ENCODE assay signal across 13 cellular contexts in the genomic region with DNA sequence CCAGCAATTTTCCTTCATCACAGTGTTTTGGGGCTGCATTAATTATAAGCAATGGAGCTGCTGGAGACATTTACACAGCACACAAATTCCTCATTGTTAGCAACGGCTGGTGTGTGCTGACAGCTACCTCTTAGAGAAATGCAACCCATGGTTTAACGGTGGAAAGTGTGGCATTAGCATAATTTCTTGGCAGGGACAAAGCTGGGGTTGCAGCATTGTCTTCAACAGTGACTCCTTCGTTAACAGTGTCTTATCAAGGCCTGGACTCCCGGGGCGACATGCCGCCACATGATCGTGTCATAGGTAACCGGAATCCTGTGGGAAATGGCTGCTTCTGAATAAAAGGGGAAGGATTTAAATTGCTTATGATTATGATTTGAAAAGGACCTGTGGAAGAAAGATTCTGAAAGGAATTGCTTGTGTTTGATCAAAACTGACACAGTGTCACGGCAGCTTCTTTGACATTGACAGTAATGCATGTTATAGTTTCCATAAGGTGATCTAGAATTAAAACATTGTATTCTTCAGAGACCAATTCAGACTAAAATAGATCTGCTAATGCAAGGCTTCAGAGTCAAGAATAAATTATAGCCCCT.
DNase-seq lines count a peak whose midpoint lies in the region; ATAC-seq and TF ChIP-seq lines count a peak whose summit lies in the region.
"Had no signal": no experiment of that assay in that cellular context is flagged by ENCODE, and none has a peak within 500 bp of the region (broad histone marks: within the 10 kb centered on the region; RNA-seq: fewer than 3 reads in every experiment).

No MANE protein-coding gene starts in this region.

- TF ChIP-seq EP300 in suprapubic skin (IDR thresholded peaks at IDR 0.05): no peak

- H3K4me1 ChIP-seq in breast epithelium: no peaks in the 10 kb centered on the region
- peaks cover 14% of the 10 kb centered on the region for H3K4me1 ChIP-seq in cardiac muscle cell (ENCODE audit: low read depth)
- peaks cover 28% of the 10 kb centered on the region for H3K4me1 ChIP-seq in suprapubic skin

- no peaks in the 10 kb centered on the region for H3K36me3 ChIP-seq in breast epithelium
- no peaks in the 10 kb centered on the region for H3K36me3 ChIP-seq in cardiac muscle cell
- no peaks in the 10 kb centered on the region for H3K36me3 ChIP-seq in suprapubic skin

- H3K36me3 Mint-ChIP-seq in MCF 10A (ENCODE audit: insufficient read depth, unreplicated experiment): no peaks in the 10 kb centered on the region
- H3K36me3 Mint-ChIP-seq: immature natural killer cell had no signal

- BruUV-seq in MCF 10A (replicated peaks; lab: Mats Ljungman, UMichigan): no TSS peak

- WGBS in suprapubic skin: 43% methylated on average over 9 of the region's 9 CpGs

- no peak overlapping the region for H3K4me3 Mint-ChIP-seq in MCF 10A (ENCODE audit: unreplicated experiment)
- no peak overlapping the region for H3K4me3 Mint-ChIP-seq in stimulated activated naive CD8-positive, alpha-beta T cell treated with anti-CD3 and anti-CD28 coated beads, Interleukin-15, amount 100 ng/mL, for 72 hours
- H3K4me3 Mint-ChIP-seq: immature natural killer cell had no signal

- H3K27ac ChIP-seq in breast epithelium (no peak overlapping the region), cardiac muscle cell (peak overlapping the region; percentile 91), suprapubic skin (no peak overlapping the region)

- in situ Hi-C loops in SK-MEL-5 (cut with HindIII; ENCODE audit: low pct_unique_long_range_greater_than_20kb, low sequenced_read_pairs): no loop called here

- H3K9me3 Mint-ChIP-seq in MCF 10A (ENCODE audit: unreplicated experiment): no peaks in the 10 kb centered on the region
- no peaks in the 10 kb centered on the region for H3K9me3 Mint-ChIP-seq in stimulated activated naive CD8-positive, alpha-beta T cell treated with anti-CD3 and anti-CD28 coated beads, Interleukin-15, amount 100 ng/mL, for 72 hours

- CTCF ChIA-PET in MCF 10A (lab: Yijun Ruan, JAX): no interaction called here

- peaks cover 27% of the 10 kb centered on the region for H3K4me1 Mint-ChIP-seq in MCF 10A (ENCODE audit: insufficient read depth, unreplicated experiment)
- H3K4me1 Mint-ChIP-seq in stimulated activated naive CD8-positive, alpha-beta T cell treated with anti-CD3 and anti-CD28 coated beads, Interleukin-15, amount 100 ng/mL, for 72 hours: no peaks in the 10 kb centered on the region

- DNase-seq in MCF 10A (ENCODE audit: unreplicated experiment) (peak; percentile 64), breast epithelium (ENCODE audit: low spot score in 2 of 2) (no peak), SK-MEL-5 (ENCODE audit: low read depth, low spot score) (peak; percentile 7), cardiac muscle cell (ENCODE audit: low read depth in 1 of 2, low spot score in 1 of 2) (peak; percentile 64 to 90), sciatic nerve (ENCODE audit: low spot score) (no peak), suprapubic skin (ENCODE audit: low spot score in 2 of 2) (no peak)
- DNase-seq in stimulated activated naive CD8-positive, alpha-beta T cell treated with anti-CD3 and anti-CD28 coated beads, Interleukin-15, amount 100 ng/mL, for 72 hours: no peak
- DNase-seq: activated gamma-delta T cell; effector CD8-positive, alpha-beta T cell; immature natural killer cell; Kasumi-1 had no signal

- H3K27ac Mint-ChIP-seq in MCF 10A (ENCODE audit: low read depth, unreplicated experiment): peak overlapping the region; percentile 59
- H3K27ac Mint-ChIP-seq in stimulated activated naive CD8-positive, alpha-beta T cell treated with anti-CD3 and anti-CD28 coated beads, Interleukin-15, amount 100 ng/mL, for 72 hours: no peak overlapping the region
- H3K27ac Mint-ChIP-seq: immature natural killer cell had no signal

- TF ChIP-seq CTCF in MCF 10A (IDR thresholded peaks at IDR 0.05; ENCODE audit: unreplicated experiment): no peak
- no peak for TF ChIP-seq CTCF in breast epithelium (IDR thresholded peaks at IDR 0.05)
- TF ChIP-seq CTCF in cardiac muscle cell (IDR thresholded peaks at IDR 0.05; ENCODE audit: low read depth, low read length): no peak
- TF ChIP-seq CTCF in suprapubic skin (IDR thresholded peaks at IDR 0.05): no peak

- H3K4me3 ChIP-seq in breast epithelium (no peak overlapping the region), cardiac muscle cell (no peak overlapping the region), suprapubic skin (no peak overlapping the region)

- intact Hi-C loops in MCF 10A (cut with micrococcal nuclease): no loop called here
- intact Hi-C loops in breast epithelium (cut with DNase I; ENCODE audit: low total_unique reads): no loop called here
- intact Hi-C loops in sciatic nerve (cut with DNase I): loop anchor here (5.0 kb wide), 1 partner anchor 1428 kb away; no protein-coding TSS in a partner anchor

- H3K27me3 ChIP-seq in breast epithelium: no peaks in the 10 kb centered on the region
- H3K27me3 ChIP-seq in cardiac muscle cell: no peaks in the 10 kb centered on the region
- H3K27me3 ChIP-seq in suprapubic skin: no peaks in the 10 kb centered on the region

- POLR2A ChIA-PET in MCF 10A (lab: Yijun Ruan, JAX): interaction anchor here (0.8 kb wide), 1 partner anchor 12 kb away, joined by 3 read pairs; no protein-coding TSS in a partner anchor

- no peaks in the 10 kb centered on the region for H3K27me3 Mint-ChIP-seq in MCF 10A (ENCODE audit: insufficient read depth, unreplicated experiment)
- H3K27me3 Mint-ChIP-seq in stimulated activated naive CD8-positive, alpha-beta T cell treated with anti-CD3 and anti-CD28 coated beads, Interleukin-15, amount 100 ng/mL, for 72 hours: no peaks in the 10 kb centered on the region

- H3K9me3 ChIP-seq in breast epithelium (no peaks in the 10 kb centered on the region), cardiac muscle cell (ENCODE audit: low read depth) (no peaks in the 10 kb centered on the region), suprapubic skin (no peaks in the 10 kb centered on the region)

- TF ChIP-seq POLR2A in breast epithelium (IDR thresholded peaks at IDR 0.05) (no peak), suprapubic skin (IDR thresholded peaks at IDR 0.05) (no peak)

- ATAC-seq in sciatic nerve (peak; percentile 15), HG03457 (IDR thresholded peaks at IDR 0.05; ENCODE audit: unreplicated experiment) (no peak)
- ATAC-seq in stimulated activated naive CD8-positive, alpha-beta T cell treated with anti-CD3 and anti-CD28 coated beads, Interleukin-15, amount 100 ng/mL, for 72 hours: no peak
- ATAC-seq: Panc1 had no signal

Comparison
In these comparisons a context has a peak if more than half of its experiments do, and no peak if none do; other contexts are left out.
1. DNase-seq: peak in MCF 10A (single experiment), SK-MEL-5 (single experiment) and cardiac muscle cell (2 of 2); none in breast epithelium (0 of 2), sciatic nerve (single experiment), suprapubic skin (0 of 2) and stimulated activated naive CD8-positive, alpha-beta T cell treated with anti-CD3 and anti-CD28 coated beads, Interleukin-15, amount 100 ng/mL, for 72 hours (0 of 2).